8 cellular contexts compared by ENCODE assay signal in the genomic region with DNA sequence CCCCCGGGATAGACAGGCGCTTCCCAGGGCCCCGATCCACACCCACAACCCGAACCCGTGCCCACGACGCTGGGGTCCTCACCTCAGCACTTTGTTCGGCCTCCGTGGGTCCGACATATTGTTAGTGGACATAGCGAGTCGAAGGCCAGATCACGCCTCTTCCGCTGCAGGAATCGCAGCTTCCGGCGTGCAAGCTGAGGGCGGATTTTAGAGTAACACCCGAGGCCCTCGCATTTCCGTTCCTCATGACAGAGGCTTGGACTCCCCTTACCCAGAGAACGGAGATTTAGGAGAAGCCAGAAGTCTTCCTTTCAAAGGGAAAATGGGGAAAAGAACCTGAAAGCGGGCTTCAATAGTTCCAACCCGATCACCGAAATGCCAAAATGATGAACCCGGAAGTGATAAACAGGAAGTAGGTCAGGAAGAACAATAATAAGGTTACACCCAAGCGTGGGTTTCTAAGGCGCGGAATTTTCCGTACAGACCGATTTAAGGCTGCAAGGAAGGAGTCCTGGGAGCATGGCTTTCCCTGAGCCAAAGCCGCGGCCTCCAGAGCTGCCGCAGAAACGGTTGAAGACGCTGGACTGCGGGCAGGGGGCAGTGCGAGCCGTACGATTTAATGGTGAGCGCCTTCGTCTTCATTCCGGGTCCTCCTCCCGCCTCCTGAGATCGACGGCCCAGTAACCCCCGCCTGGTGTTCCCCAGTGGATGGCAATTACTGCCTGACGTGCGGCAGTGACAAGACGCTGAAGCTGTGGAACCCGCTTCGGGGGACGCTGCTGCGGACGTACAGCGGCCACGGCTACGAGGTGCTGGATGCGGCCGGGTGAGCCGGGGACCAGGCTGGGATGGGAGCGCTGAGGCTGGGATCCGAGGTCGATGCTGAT. TPM values are rescaled to one million over a fixed set of nuclear protein-coding genes. Genes with fewer than 3 reads are reported as not detected.
A peak's percentile ranks its signal among the peaks of the same experiment; 100 is the strongest.
DNase-seq lines count a peak whose midpoint lies in the region; ATAC-seq lines count a peak whose summit lies in the region.

No MANE protein-coding gene starts in this region.

- H3K9ac ChIP-seq in HUES64 (ENCODE audit: low read depth, low read length): peak overlapping the region; percentile 92
- peak overlapping the region; percentile 87 for H3K9ac ChIP-seq in mucosa of stomach (ENCODE audit: low read length)

- WGBS in HUES64: 1% methylated on average over 64 of the region's 64 CpGs

- H3K4me1 ChIP-seq in HUES64 (ENCODE audit: insufficient read depth, low read length) (no peaks in the 10 kb centered on the region; the same call in 1 of the 2 replicates), mucosa of stomach (ENCODE audit: control insufficient read depth, insufficient read depth, low read length) (peaks cover 40% of the 10 kb centered on the region)

- H3K36me3 ChIP-seq in HUES64 (ENCODE audit: insufficient read depth, low read length): peaks cover 34% of the 10 kb centered on the region
- no peaks in the 10 kb centered on the region for H3K36me3 ChIP-seq in mucosa of stomach (ENCODE audit: control insufficient read depth, insufficient read depth, low read length)

- H3K27me3 ChIP-seq in HUES64 (ENCODE audit: insufficient read depth, low read length) (no peaks in the 10 kb centered on the region), mucosa of stomach (ENCODE audit: control insufficient read depth, insufficient read depth, low read length) (no peaks in the 10 kb centered on the region)

- H3K9me3 ChIP-seq in HUES64 (ENCODE audit: insufficient read depth, low read depth, low read length): no peaks in the 10 kb centered on the region
- no peaks in the 10 kb centered on the region for H3K9me3 ChIP-seq in mucosa of stomach (ENCODE audit: control insufficient read depth, low read length)

- ATAC-seq in esophagus mucosa: peak; percentile 46

- peak overlapping the region; percentile 76 for H3K4me3 ChIP-seq in HUES64 (ENCODE audit: low read length)
- peak overlapping the region; percentile 94 for H3K4me3 ChIP-seq in mucosa of stomach (ENCODE audit: low read length)

- peak overlapping the region; percentile 98 for H3K27ac ChIP-seq in HUES64 (ENCODE audit: low read depth, low read length)

- DNase-seq in ELF-1 (ENCODE audit: low read depth, low spot score): peak; percentile 86
- peak; percentile 96 for DNase-seq in OCI-M2 (lab: John Stamatoyannopoulos, UW; ENCODE audit: unreplicated experiment)
- DNase-seq in activated T-cell treated with anti-CD3 and anti-CD28 coated beads, Interleukin-2, amount 50 U/mL, for 1 hour: peak; percentile 80
- DNase-seq in stimulated activated CD8-positive, alpha-beta memory T cell treated with anti-CD3 and anti-CD28 coated beads, Interleukin-7, amount 100 ng/mL, for 1 hour (ENCODE audit: low read depth in 2 of 2): peak; percentile 48 to 60
- DNase-seq in cortex of kidney (lab: John Stamatoyannopoulos, UW): no peak

RNA-seq across cellular contexts. Expression of gene WDR83, which starts 2.9 kb away (rescaled TPM):
- polyA plus RNA-seq in HUES64 (2013, experiment 1 of 2): 11.1 TPM
- polyA plus RNA-seq in HUES64 (2013, experiment 2 of 2): 10.1 TPM
- 4.0 TPM for total RNA-seq in esophagus mucosa

RNA-seq across cellular contexts. Expression of gene MAN2B1, which starts 3.0 kb away (rescaled TPM):
- 33.1 TPM for polyA plus RNA-seq in HUES64 (2013, experiment 1 of 2)
- polyA plus RNA-seq in HUES64 (2013, experiment 2 of 2): 39.9 TPM
- total RNA-seq in esophagus mucosa: 29.0 TPM

RNA-seq across cellular contexts. Expression of gene DHPS, which starts 12.2 kb away (rescaled TPM):
- 57.4 TPM for polyA plus RNA-seq in HUES64 (2013, experiment 1 of 2)
- polyA plus RNA-seq in HUES64 (2013, experiment 2 of 2): 65.9 TPM
- total RNA-seq in esophagus mucosa: 34.1 TPM

RNA-seq across cellular contexts. Expression of gene GNG14, which starts 18.3 kb away (rescaled TPM):
- not detected for polyA plus RNA-seq in HUES64 (2013, experiment 1 of 2)
- not detected for polyA plus RNA-seq in HUES64 (2013, experiment 2 of 2)
- total RNA-seq in esophagus mucosa: not detected

RNA-seq across cellular contexts. Expression of gene FBXW9, which starts 26.9 kb away (rescaled TPM):
- 10.1 TPM for polyA plus RNA-seq in HUES64 (2013, experiment 1 of 2)
- polyA plus RNA-seq in HUES64 (2013, experiment 2 of 2): 9.7 TPM
- total RNA-seq in esophagus mucosa: 11.1 TPM
